Comparison of ENCODE assay signal across 8 cellular contexts in genomic region chr6:156963712-156964700, GRCh38.
A peak's percentile ranks its signal among the peaks of the same experiment; 100 is the strongest.
DNase-seq lines count a peak whose midpoint lies in the region; ATAC-seq and TF ChIP-seq lines count a peak whose summit lies in the region.

No MANE protein-coding gene starts in this region.

- H3K4me2 ChIP-seq in DND-41 (ENCODE audit: insufficient read depth, low read length) = no peak overlapping the region

- no peak for TF ChIP-seq CTCF in DND-41 (IDR thresholded peaks at IDR 0.05; ENCODE audit: borderline replicate concordance, extremely low read depth, low read length, poor library complexity, severe bottlenecking)
- no peak for TF ChIP-seq CTCF in left lung (IDR thresholded peaks at IDR 0.05)
- TF ChIP-seq CTCF in tibial artery (IDR thresholded peaks at IDR 0.05) = no peak
- no peak for TF ChIP-seq CTCF in tibial nerve (IDR thresholded peaks at IDR 0.05)

- H3K27me3 ChIP-seq in DND-41 (ENCODE audit: insufficient read depth, low read length, poor library complexity) = no peaks in the 10 kb centered on the region
- H3K27me3 ChIP-seq in left lung = no peaks in the 10 kb centered on the region
- H3K27me3 ChIP-seq in tibial artery = no peaks in the 10 kb centered on the region
- no peaks in the 10 kb centered on the region for H3K27me3 ChIP-seq in tibial nerve

- ATAC-seq in DND-41 (ENCODE audit: insufficient read depth, low read depth) (0 out of 3 replicates have a peak, but pooled peaks have one; percentile 24), left lung (peak; percentile 79)

- H3K9ac ChIP-seq in DND-41 (ENCODE audit: low read depth, low read length) = no peak overlapping the region

- WGBS in tibial nerve, 2 donors = 35 to 43% methylated on average over 10 of the region's 10 CpGs

- H3K9me3 ChIP-seq in DND-41 (ENCODE audit: insufficient read depth, low read length, severe bottlenecking) = no peaks in the 10 kb centered on the region
- no peaks in the 10 kb centered on the region for H3K9me3 ChIP-seq in left lung
- no peaks in the 10 kb centered on the region for H3K9me3 ChIP-seq in tibial artery
- H3K9me3 ChIP-seq in tibial nerve = no peaks in the 10 kb centered on the region

- peaks cover 94% of the 10 kb centered on the region for H3K79me2 ChIP-seq in DND-41 (ENCODE audit: insufficient read depth, low read length)

- no peak overlapping the region for H3K27ac ChIP-seq in DND-41 (ENCODE audit: low read length)
- H3K27ac ChIP-seq in left lung = peak overlapping the region; percentile 35 to 72
- H3K27ac ChIP-seq in tibial artery = no peak overlapping the region
- peak overlapping the region in 2 of 4 donors; percentile 12 to 62 for H3K27ac ChIP-seq in tibial nerve

- no peak for DNase-seq in DND-41
- DNase-seq in HS-27A (ENCODE audit: low read depth) = peak; percentile 69
- peak; percentile 75 for DNase-seq in amniotic epithelial cell (ENCODE audit: low read depth)
- no peak for DNase-seq in left lung
- no peak for DNase-seq in tibial artery
- DNase-seq in tibial nerve (ENCODE audit: low spot score in 2 of 2) = no peak
- no peak for DNase-seq in G401 (ENCODE audit: low spot score)
- DNase-seq in middle frontal gyrus (ENCODE audit: extremely low spot score, low spot score) = no peak

- no peak overlapping the region for H2AFZ ChIP-seq in DND-41 (ENCODE audit: low read depth, low read length)

- H3K4me1 ChIP-seq in DND-41 (ENCODE audit: insufficient read depth, low read length) (no peaks in the 10 kb centered on the region), left lung (peaks cover 0 to 22% of the 10 kb centered on the region in 2 donors), tibial artery (peaks cover 0 to 31% (median 7%) of the 10 kb centered on the region in 4 donors), tibial nerve (peaks cover 0 to 30% (median 14%) of the 10 kb centered on the region in 4 donors)

- H3K36me3 ChIP-seq in DND-41 (ENCODE audit: insufficient read depth, low read length) (no peaks in the 10 kb centered on the region), left lung (no peaks in the 10 kb centered on the region), tibial artery (no peaks in the 10 kb centered on the region), tibial nerve (no peaks in the 10 kb centered on the region)

- intact Hi-C loops in left lung (cut with DNase I) (no loop called here), tibial artery (cut with DNase I; ENCODE audit: low total_unique reads) (no loop called here)

- no peak overlapping the region for H3K4me3 ChIP-seq in DND-41 (ENCODE audit: low read depth in 1 of 2, low read length in 2 of 2)
- H3K4me3 ChIP-seq in left lung = peak overlapping the region in 1 of 2 donors; percentile 8
- H3K4me3 ChIP-seq in tibial artery = peak overlapping the region; percentile 9 to 13
- H3K4me3 ChIP-seq in tibial nerve = peak overlapping the region in 2 of 4 donors; percentile 17 to 20

- peaks cover 69% of the 10 kb centered on the region for H4K20me1 ChIP-seq in DND-41 (ENCODE audit: insufficient read depth, low read length)

- peak in 1 of 2 donors; percentile 25 for TF ChIP-seq EP300 in tibial nerve (IDR thresholded peaks at IDR 0.05)

- in situ Hi-C loops in G401 (cut with HindIII; ENCODE audit: low sequenced_read_pairs) = no loop called here

- TF ChIP-seq POLR2A in tibial nerve (IDR thresholded peaks at IDR 0.05) = no peak

Comparison
In these comparisons a context has a peak if more than half of its experiments do, and no peak if none do; other contexts are left out.
1. DNase-seq: peak in HS-27A (single experiment) and amniotic epithelial cell (single experiment); none in DND-41 (single experiment), left lung (0 of 2), tibial artery (0 of 2), tibial nerve (0 of 2), G401 (single experiment) and middle frontal gyrus (single experiment).
2. H3K27ac ChIP-seq: peak in left lung (2 of 2); none in DND-41 (single experiment) and tibial artery (0 of 2).
3. H3K4me3 ChIP-seq: peak in tibial artery (2 of 2); none in DND-41 (0 of 2).